In genomic region chr1:179825798-179826460, GRCh38 we compare ENCODE assay signal across 1 cellular context.
TF ChIP-seq lines count a peak whose summit lies in the region.

No MANE protein-coding gene starts in this region.

TF ChIP-seq in IMR-90, 13 proteins besides CTCF, POLR2A, EP300 and RAD21 (continued from another document):
- TF ChIP-seq, protein P1, sequence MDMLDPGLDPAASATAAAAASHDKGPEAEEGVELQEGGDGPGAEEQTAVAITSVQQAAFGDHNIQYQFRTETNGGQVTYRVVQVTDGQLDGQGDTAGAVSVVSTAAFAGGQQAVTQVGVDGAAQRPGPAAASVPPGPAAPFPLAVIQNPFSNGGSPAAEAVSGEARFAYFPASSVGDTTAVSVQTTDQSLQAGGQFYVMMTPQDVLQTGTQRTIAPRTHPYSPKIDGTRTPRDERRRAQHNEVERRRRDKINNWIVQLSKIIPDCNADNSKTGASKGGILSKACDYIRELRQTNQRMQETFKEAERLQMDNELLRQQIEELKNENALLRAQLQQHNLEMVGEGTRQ (IDR thresholded peaks at IDR 0.05; ENCODE audit: low read depth, low read length) = no peak
- TF ChIP-seq CEBPB (IDR thresholded peaks at IDR 0.05; ENCODE audit: low read depth, low read length) (no peak), FOS (IDR thresholded peaks at IDR 0.05; ENCODE audit: low read depth, low read length) (no peak), RCOR1 (IDR thresholded peaks at IDR 0.05; ENCODE audit: insufficient replicate concordance, low read length) (no peak), BHLHE40 (IDR thresholded peaks at IDR 0.05; ENCODE audit: low read depth, low read length) (no peak), CHD1 (IDR thresholded peaks at IDR 0.05; ENCODE audit: low read depth, low read length) (no peak), MAFK (IDR thresholded peaks at IDR 0.05; ENCODE audit: low read depth, low read length) (no peak)
TF ChIP-seq in IMR-90: peak in this region for 0.
